8 cellular contexts compared by ENCODE assay signal in the genomic region with DNA sequence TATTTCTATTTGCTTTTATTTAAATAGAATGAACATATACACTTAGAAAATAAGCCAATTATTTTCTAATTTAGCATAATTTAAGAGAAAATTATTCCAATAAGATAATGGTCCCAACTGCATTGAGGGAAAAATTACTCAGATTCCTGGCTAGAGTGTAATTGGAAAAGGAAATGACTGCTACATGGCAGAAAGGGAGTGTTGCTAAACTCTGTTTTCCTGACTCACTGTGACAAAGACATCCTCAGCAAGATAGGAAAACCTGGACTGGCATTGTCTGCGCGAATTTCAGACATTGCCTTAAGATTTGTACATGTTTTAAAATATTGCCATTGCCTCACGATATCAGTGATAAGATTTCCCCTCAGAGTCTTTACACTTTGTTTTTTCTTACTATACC. TPM values are rescaled to one million over a fixed set of nuclear protein-coding genes. Genes with fewer than 3 reads are reported as not detected.
A peak's percentile ranks its signal among the peaks of the same experiment; 100 is the strongest.
DNase-seq lines count a peak whose midpoint lies in the region; ATAC-seq and TF ChIP-seq lines count a peak whose summit lies in the region.

No MANE protein-coding gene starts in this region.

- H3K27me3 ChIP-seq in A673 (replicated peaks; ENCODE audit: insufficient read depth, low read depth, low read length, poor library complexity): no peaks in the 10 kb centered on the region
- H3K27me3 ChIP-seq in GM23248 (replicated peaks; ENCODE audit: insufficient read depth): no peaks in the 10 kb centered on the region
- no peaks in the 10 kb centered on the region for H3K27me3 ChIP-seq in WERI-Rb-1 (ENCODE audit: insufficient read depth, low read depth, severe bottlenecking)

- H3K27ac ChIP-seq in A673 (ENCODE audit: low read depth, low read length, poor library complexity, severe bottlenecking) (peak overlapping the region; percentile 53), GM23248 (peak overlapping the region; percentile 74), WERI-Rb-1 (no peak overlapping the region)

- ATAC-seq in activated CD8-positive, alpha-beta T cell treated with anti-CD3 and anti-CD28 coated beads, Interleukin-2, amount 10 ng/mL, durations not matched to agents 7 days and 5 days: no peak
- ATAC-seq in activated CD4-positive, CD25-positive, alpha-beta regulatory T cell treated with anti-CD3 and anti-CD28 coated beads, Interleukin-2, amount 50 U/mL, for 24 hours: no peak
- ATAC-seq in GM21367 (IDR thresholded peaks at IDR 0.05; ENCODE audit: unreplicated experiment): no peak

- POLR2A ChIA-PET in A673 (lab: Charles Lee; ENCODE audit: low non-redundant PET): interaction anchor here (0.7 kb wide), 1 partner anchor 1555 kb away, joined by 3 read pairs; no protein-coding TSS in a partner anchor
- POLR2A ChIA-PET in activated CD8-positive, alpha-beta T cell treated with anti-CD3 and anti-CD28 coated beads, Interleukin-2, amount 10 ng/mL, durations not matched to agents 7 days and 5 days (lab: Charles Lee): interaction anchor here (1.3 kb wide), 1 partner anchor 35 kb away, joined by 7 read pairs; no protein-coding TSS in a partner anchor

- H3K27ac Mint-ChIP-seq in activated CD8-positive, alpha-beta T cell treated with anti-CD3 and anti-CD28 coated beads, Interleukin-2, amount 10 ng/mL, durations not matched to agents 7 days and 5 days: no peak overlapping the region

- H3K4me1 ChIP-seq in A673 (ENCODE audit: insufficient read depth, low read length, poor library complexity, severe bottlenecking): peaks cover 21% of the 10 kb centered on the region
- peaks cover 28% of the 10 kb centered on the region for H3K4me1 ChIP-seq in GM23248 (ENCODE audit: insufficient read depth)

- H3K36me3 ChIP-seq in A673 (ENCODE audit: insufficient read depth, low read length, poor library complexity, severe bottlenecking) (no peaks in the 10 kb centered on the region), GM23248 (ENCODE audit: low read depth) (no peaks in the 10 kb centered on the region), WERI-Rb-1 (no peaks in the 10 kb centered on the region)

- H3K4me3 ChIP-seq in A673 (ENCODE audit: low read depth, low read length, poor library complexity, severe bottlenecking): peak overlapping the region; percentile 48
- H3K4me3 ChIP-seq in GM23248: peak overlapping the region; percentile 73
- no peak overlapping the region for H3K4me3 ChIP-seq in WERI-Rb-1 (ENCODE audit: low read depth, low read length)

- H3K4me3 Mint-ChIP-seq in activated CD8-positive, alpha-beta T cell treated with anti-CD3 and anti-CD28 coated beads, Interleukin-2, amount 10 ng/mL, durations not matched to agents 7 days and 5 days: peak overlapping the region; percentile 60

- intact Hi-C loops in A673 (cut with micrococcal nuclease; ENCODE audit: unreplicated experiment): no loop called here

- CTCF ChIA-PET in A673 (lab: Charles Lee): no interaction called here
- CTCF ChIA-PET in activated CD8-positive, alpha-beta T cell treated with anti-CD3 and anti-CD28 coated beads, Interleukin-2, amount 10 ng/mL, durations not matched to agents 7 days and 5 days (lab: Charles Lee): interaction anchor here (0.7 to 2.4 kb wide), 5 partner anchors 21 to 152 kb away, joined by 3 to 14 read pairs (median 6); no protein-coding TSS in a partner anchor

- H3K36me3 Mint-ChIP-seq in activated CD8-positive, alpha-beta T cell treated with anti-CD3 and anti-CD28 coated beads, Interleukin-2, amount 10 ng/mL, durations not matched to agents 7 days and 5 days (ENCODE audit: low read depth): peaks cover 10% of the 10 kb centered on the region

- H4K20me1 ChIP-seq in GM23248 (ENCODE audit: insufficient read depth): no peaks in the 10 kb centered on the region

- peaks cover 61% of the 10 kb centered on the region for H3K4me1 Mint-ChIP-seq in activated CD8-positive, alpha-beta T cell treated with anti-CD3 and anti-CD28 coated beads, Interleukin-2, amount 10 ng/mL, durations not matched to agents 7 days and 5 days (ENCODE audit: low read depth)

- H3K9ac ChIP-seq in GM23248: peak overlapping the region; percentile 71

- no peaks in the 10 kb centered on the region for H3K9me2 ChIP-seq in GM23248 (ENCODE audit: insufficient read depth)

- H3K9me3 Mint-ChIP-seq in activated CD8-positive, alpha-beta T cell treated with anti-CD3 and anti-CD28 coated beads, Interleukin-2, amount 10 ng/mL, durations not matched to agents 7 days and 5 days (ENCODE audit: insufficient read depth): no peaks in the 10 kb centered on the region

- in situ Hi-C loops in GM23248 (cut with MboI): no loop called here

- no TSS peak for BruUV-seq in A673 (replicated peaks; lab: Mats Ljungman, UMichigan)

- H3F3A ChIP-seq in GM23248 (ENCODE audit: insufficient read depth): no peaks in the 10 kb centered on the region

- H3K79me2 ChIP-seq in GM23248 (ENCODE audit: insufficient read depth): no peaks in the 10 kb centered on the region

- peak overlapping the region; percentile 94 for H2AFZ ChIP-seq in GM23248

- H3K27me3 Mint-ChIP-seq in activated CD8-positive, alpha-beta T cell treated with anti-CD3 and anti-CD28 coated beads, Interleukin-2, amount 10 ng/mL, durations not matched to agents 7 days and 5 days (ENCODE audit: low read depth): no peaks in the 10 kb centered on the region

- peak overlapping the region; percentile 92 for H3K4me2 ChIP-seq in GM23248 (ENCODE audit: unreplicated experiment)

- DNase-seq in A673 (ENCODE audit: low spot score): peak; percentile 91
- DNase-seq in GM23248: peak; percentile 93
- DNase-seq in activated CD8-positive, alpha-beta T cell treated with anti-CD3 and anti-CD28 coated beads, Interleukin-2, amount 10 ng/mL, durations not matched to agents 7 days and 5 days: no peak
- peak; percentile 92 for DNase-seq in iris pigment epithelial cell (ENCODE audit: low read depth)
- DNase-seq in inferior parietal cortex (ENCODE audit: extremely low spot score): no peak
- DNase-seq in WERI-Rb-1: no peak

- no peak for TF ChIP-seq CTCF in A673 (conservative IDR thresholded peaks at IDR 0.05; ENCODE audit: low read depth, low read length)
- no peak for TF ChIP-seq CTCF in WERI-Rb-1 (IDR thresholded peaks at IDR 0.05; ENCODE audit: low read depth, low read length)

- no peaks in the 10 kb centered on the region for H3K9me3 ChIP-seq in A673 (ENCODE audit: low read depth, low read length, poor library complexity, severe bottlenecking)
- no peaks in the 10 kb centered on the region for H3K9me3 ChIP-seq in GM23248 (ENCODE audit: low read depth)
- H3K9me3 ChIP-seq in WERI-Rb-1 (ENCODE audit: severe bottlenecking): no peaks in the 10 kb centered on the region

- 2 to 8% methylated on average over 3 of the region's 3 CpGs for WGBS in GM23248 (ENCODE audit: low coverage in 1 of 2, low lambda C conversion rate in 2 of 2, missing lambda C conversion rate in 2 of 2), 2 experiments

RNA-seq across cellular contexts. Expression of a gene that starts 8.2 kb away (rescaled TPM):
- 0.44 and 0.58 TPM in 2 replicates for total RNA-seq in A673 (2021)
- 0.76 and 1.4 TPM in 2 replicates for total RNA-seq in GM23248 (2014; rRNA removed; shearing (Covaris generic))
- 2.2 TPM in 2 replicates for polyA plus RNA-seq in GM23248 (2016; fragmentation: Nextera tagmentation; extraction: Ambion mirVana)
- total RNA-seq in activated CD8-positive, alpha-beta T cell treated with anti-CD3 and anti-CD28 coated beads, Interleukin-2, amount 10 ng/mL, durations not matched to agents 7 days and 5 days: under 1 TPM; 0.29 to 0.42 TPM

Comparison
In these comparisons a context has a peak if more than half of its experiments do, and no peak if none do; other contexts are left out.
1. DNase-seq: peak in A673 (single experiment), GM23248 (single experiment) and iris pigment epithelial cell (single experiment); none in activated CD8-positive, alpha-beta T cell treated with anti-CD3 and anti-CD28 coated beads, Interleukin-2, amount 10 ng/mL, durations not matched to agents 7 days and 5 days (single experiment), inferior parietal cortex (single experiment) and WERI-Rb-1 (single experiment).